7 cellular contexts compared by ENCODE assay signal in genomic region chr19:17333611-17334413, GRCh38.
DNase-seq lines count a peak whose midpoint lies in the region; TF ChIP-seq lines count a peak whose summit lies in the region.

No MANE protein-coding gene starts in this region.

- H3K27me3 ChIP-seq in OCI-LY3 (ENCODE audit: low read depth, low read length), result no peaks in the 10 kb centered on the region
- peaks cover 10% of the 10 kb centered on the region for H3K27me3 ChIP-seq in rectal smooth muscle tissue (ENCODE audit: control insufficient read depth, insufficient read depth, low read length)

- H3K36me3 ChIP-seq in OCI-LY3 (replicated peaks; ENCODE audit: low read depth, low read length) (peaks cover 11% of the 10 kb centered on the region), rectal smooth muscle tissue (ENCODE audit: control insufficient read depth, insufficient read depth, low read length) (no peaks in the 10 kb centered on the region)

- DNase-seq in GM19238 (ENCODE audit: insufficient read length, low spot score) (peak; percentile 78), fibroblast of pulmonary artery (ENCODE audit: low read depth) (peak; percentile 64), NCI-H1092 (lab: John Stamatoyannopoulos, UW) (no peak), NCI-H187 treated with DMSO at 0.1 percent for 48 hours (lab: John Stamatoyannopoulos, UW) (no peak)
- DNase-seq in activated T-cell treated with anti-CD3 and anti-CD28 coated beads, Interleukin-2, amount 50 U/mL, for 48 hours, result peak; percentile 85 to 86

- H4K20me1 ChIP-seq in OCI-LY3 (ENCODE audit: insufficient read depth, low read length), result no peaks in the 10 kb centered on the region

- H3K4me1 ChIP-seq in OCI-LY3 (ENCODE audit: low read length), result peaks cover 24% of the 10 kb centered on the region
- H3K4me1 ChIP-seq in rectal smooth muscle tissue (ENCODE audit: control insufficient read depth, insufficient read depth, low read length), result peaks cover 12% of the 10 kb centered on the region

- peak overlapping the region; percentile 79 for H3K4me3 ChIP-seq in OCI-LY3 (ENCODE audit: low read length)
- peak overlapping the region; percentile 60 for H3K4me3 ChIP-seq in fibroblast of pulmonary artery (replicated peaks; ENCODE audit: low read depth, low read length)
- H3K4me3 ChIP-seq in rectal smooth muscle tissue (ENCODE audit: low read length), result peak overlapping the region; percentile 79

- peaks cover 14% of the 10 kb centered on the region for H3K79me2 ChIP-seq in OCI-LY3 (ENCODE audit: low read length)

- H3K27ac ChIP-seq in OCI-LY3 (ENCODE audit: low read length) (peak overlapping the region; percentile 32), rectal smooth muscle tissue (ENCODE audit: low read depth, low read length) (no peak overlapping the region)

- no peaks in the 10 kb centered on the region for H3K9me3 ChIP-seq in OCI-LY3 (ENCODE audit: insufficient read depth, low read length)

- peak overlapping the region; percentile 73 for H3K9ac ChIP-seq in OCI-LY3 (ENCODE audit: low read length)
- H3K9ac ChIP-seq in rectal smooth muscle tissue (ENCODE audit: low read length), result no peak overlapping the region

- H2AFZ ChIP-seq in OCI-LY3 (ENCODE audit: low read depth, low read length), result peak overlapping the region; percentile 70

- H3K4me2 ChIP-seq in OCI-LY3 (ENCODE audit: low read length), result peak overlapping the region; percentile 82

- TF ChIP-seq CTCF in OCI-LY3 (IDR thresholded peaks at IDR 0.05; ENCODE audit: low read depth, low read length), result no peak
- no peak for TF ChIP-seq CTCF in fibroblast of pulmonary artery (IDR thresholded peaks at IDR 0.05; ENCODE audit: low read length, missing control alignments)

Comparison
In these comparisons a context has a peak if more than half of its experiments do, and no peak if none do; other contexts are left out.
1. DNase-seq: peak in GM19238 (single experiment), activated T-cell treated with anti-CD3 and anti-CD28 coated beads, Interleukin-2, amount 50 U/mL, for 48 hours (2 of 2) and fibroblast of pulmonary artery (single experiment); none in NCI-H1092 (single experiment) and NCI-H187 treated with DMSO at 0.1 percent for 48 hours (single experiment).
2. Peak in every context shown above with its lines, with median percentiles within 50 percentile points of each other: H3K4me3 ChIP-seq.